In genomic region chr14:73566431-73566830, GRCh38 we compare ENCODE assay signal across 21 cellular contexts. TPM values are rescaled to one million over a fixed set of nuclear protein-coding genes. Genes with fewer than 3 reads are reported as not detected.
"Had no signal": no experiment of that assay in that cellular context is flagged by ENCODE, and none has a peak within 500 bp of the region (broad histone marks: within the 10 kb centered on the region; RNA-seq: fewer than 3 reads in every experiment).

No MANE protein-coding gene starts in this region.

RNA-seq across cellular contexts. Expression of gene HEATR4, which starts 7.7 kb away (rescaled TPM):
- total RNA-seq: kidney epithelial cell; natural killer cell treated with Interleukin-12 subunit alpha and Interleukin-12 subunit beta and Interleukin-15 and Interleukin-18, amount 100 ng/mL, for 72 hours; vagina had no signal
- polyA plus RNA-seq: neural cell had no signal

RNA-seq across cellular contexts. Expression of gene ACOT6, which starts 45.9 kb away (rescaled TPM):
- total RNA-seq: hepatocyte; kidney epithelial cell; left ventricle myocardium inferior; mesenteric fat pad; mucosa of descending colon; myocyte; natural killer cell treated with Interleukin-12 subunit alpha and Interleukin-12 subunit beta and Interleukin-15 and Interleukin-18, amount 100 ng/mL, for 72 hours; osteoblast; pancreas; prostate gland; right cardiac atrium; sciatic nerve; spleen; stomach; thyroid gland; transverse colon; upper lobe of left lung; urinary bladder; vagina had no signal
- polyA plus RNA-seq: hepatocyte; naive thymus-derived CD4-positive, alpha-beta T cell; neural cell; pancreas; right cardiac atrium; spleen; stomach; urinary bladder had no signal
